In genomic region chr1:26784023-26784871, GRCh38 we compare ENCODE assay signal across 1 cellular context.
TF ChIP-seq lines count a peak whose summit lies in the region.

No MANE protein-coding gene starts in this region.

TF ChIP-seq in HepG2, 621 proteins besides CTCF, POLR2A, EP300 and RAD21 (continued from another document and continues in another):
- no peak for TF ChIP-seq CENPBD1 (CRISPR knock-in tag; IDR thresholded peaks at IDR 0.05; ENCODE audit: borderline replicate concordance, low read depth)
- 0 out of 2 replicates have a peak, but pooled peaks have one; percentile 49 for TF ChIP-seq ARNT2 (CRISPR knock-in tag; IDR thresholded peaks at IDR 0.05; ENCODE audit: low read depth)
- TF ChIP-seq SIN3A (IDR thresholded peaks at IDR 0.05; ENCODE audit: borderline replicate concordance, low read depth, low read length): peak; percentile 74; the same call in 1 of the 2 replicates
- TF ChIP-seq ZNF143 (CRISPR knock-in tag; IDR thresholded peaks at IDR 0.05): no peak
- TF ChIP-seq ZC3H4 (CRISPR knock-in tag; IDR thresholded peaks at IDR 0.05; ENCODE audit: borderline replicate concordance): no peak
- TF ChIP-seq MED1 (CRISPR knock-in tag; IDR thresholded peaks at IDR 0.05): peak; percentile 89
- peak; percentile 98 for TF ChIP-seq NR2F6 (IDR thresholded peaks at IDR 0.05)
- peak; percentile 98 for TF ChIP-seq NR2F6 (CRISPR knock-in tag; IDR thresholded peaks at IDR 0.05)
- 0 out of 2 replicates have a peak, but pooled peaks have one; percentile 28 for TF ChIP-seq POGK (CRISPR knock-in tag; conservative IDR thresholded peaks at IDR 0.05)
- TF ChIP-seq ZFP1 (CRISPR knock-in tag; IDR thresholded peaks at IDR 0.05): no peak
- peak; percentile 90; the same call in 1 of the 2 replicates for TF ChIP-seq THRA (CRISPR knock-in tag; IDR thresholded peaks at IDR 0.05; ENCODE audit: borderline replicate concordance)
- TF ChIP-seq YEATS2 (CRISPR knock-in tag; IDR thresholded peaks at IDR 0.05; ENCODE audit: borderline replicate concordance): peak; percentile 68; the same call in 1 of the 2 replicates
- TF ChIP-seq BATF2 (CRISPR knock-in tag; IDR thresholded peaks at IDR 0.05): no peak
- peak; percentile 23; the same call in 1 of the 2 replicates for TF ChIP-seq ZNF614 (CRISPR knock-in tag; IDR thresholded peaks at IDR 0.05; ENCODE audit: borderline replicate concordance)
- 0 out of 2 replicates have a peak, but pooled peaks have one; percentile 57 for TF ChIP-seq ZSCAN30 (CRISPR knock-in tag; IDR thresholded peaks at IDR 0.05)
- peak; percentile 67 for TF ChIP-seq THAP11 (CRISPR knock-in tag; IDR thresholded peaks at IDR 0.05)
- peak; percentile 85; the same call in 1 of the 2 replicates for TF ChIP-seq HMG20A (CRISPR knock-in tag; IDR thresholded peaks at IDR 0.05; ENCODE audit: borderline replicate concordance)
- no peak for TF ChIP-seq SMYD3 (CRISPR knock-in tag; IDR thresholded peaks at IDR 0.05)
- TF ChIP-seq PPARG (CRISPR knock-in tag; conservative IDR thresholded peaks at IDR 0.05): peak; percentile 95
- 0 out of 2 replicates have a peak, but pooled peaks have one; percentile 5 for TF ChIP-seq SRF (IDR thresholded peaks at IDR 0.05; ENCODE audit: low read depth, low read length)
- TF ChIP-seq ATF7 (IDR thresholded peaks at IDR 0.05): no peak
- peak; percentile 44; the same call in 1 of the 2 replicates for TF ChIP-seq ATF7 (CRISPR knock-in tag; IDR thresholded peaks at IDR 0.05)
- TF ChIP-seq HDAC1 (CRISPR knock-in tag; IDR thresholded peaks at IDR 0.05): peak; percentile 92
- no peak for TF ChIP-seq CBX5 (CRISPR knock-in tag; IDR thresholded peaks at IDR 0.05; ENCODE audit: borderline replicate concordance)
- peak; percentile 92 for TF ChIP-seq KDM6A (CRISPR knock-in tag; IDR thresholded peaks at IDR 0.05; ENCODE audit: low read depth)
- TF ChIP-seq ZBTB26 (CRISPR knock-in tag; IDR thresholded peaks at IDR 0.05; ENCODE audit: borderline replicate concordance): no peak
- peak; percentile 80 for TF ChIP-seq TBX2 (CRISPR knock-in tag; IDR thresholded peaks at IDR 0.05; ENCODE audit: borderline replicate concordance)
- peak; percentile 60; the same call in 1 of the 2 replicates for TF ChIP-seq TBX3 (IDR thresholded peaks at IDR 0.05; ENCODE audit: borderline replicate concordance)
- TF ChIP-seq ZC3H13 (CRISPR knock-in tag; IDR thresholded peaks at IDR 0.05): peak; percentile 85; the same call in 1 of the 2 replicates
- TF ChIP-seq CENPX (CRISPR knock-in tag; IDR thresholded peaks at IDR 0.05): no peak
- peak; percentile 97 for TF ChIP-seq SPEN (CRISPR knock-in tag; IDR thresholded peaks at IDR 0.05; ENCODE audit: low read depth)
- TF ChIP-seq CREB1 (IDR thresholded peaks at IDR 0.05): no peak
- TF ChIP-seq CREB1 (CRISPR knock-in tag; IDR thresholded peaks at IDR 0.05): peak; percentile 90
- peak; percentile 20; the same call in 1 of the 2 replicates for TF ChIP-seq HNF1A (IDR thresholded peaks at IDR 0.05; ENCODE audit: low read depth)
- TF ChIP-seq HNF1A (CRISPR knock-in tag; IDR thresholded peaks at IDR 0.05; ENCODE audit: borderline replicate concordance): no peak; the same call in 1 of the 2 replicates
- peak; percentile 93 for TF ChIP-seq NFIC (IDR thresholded peaks at IDR 0.05; ENCODE audit: low read length)
- no peak for TF ChIP-seq MTERF4 (CRISPR knock-in tag; IDR thresholded peaks at IDR 0.05)
- TF ChIP-seq HOXA3 (CRISPR knock-in tag; IDR thresholded peaks at IDR 0.05): peak; percentile 77; the same call in 1 of the 2 replicates
- TF ChIP-seq IRF2 (CRISPR knock-in tag; IDR thresholded peaks at IDR 0.05): peak; percentile 68
- 0 out of 2 replicates have a peak, but pooled peaks have one; percentile 59 for TF ChIP-seq ZBTB3 (CRISPR knock-in tag; IDR thresholded peaks at IDR 0.05; ENCODE audit: borderline replicate concordance, low read depth)
- peak; percentile 38; the same call in 1 of the 2 replicates for TF ChIP-seq SSRP1 (CRISPR knock-in tag; IDR thresholded peaks at IDR 0.05)
- TF ChIP-seq ZNF788 (CRISPR knock-in tag; IDR thresholded peaks at IDR 0.05; ENCODE audit: borderline replicate concordance): peak; percentile 69; the same call in 1 of the 2 replicates
- no peak for TF ChIP-seq ZNF589 (CRISPR knock-in tag; conservative IDR thresholded peaks at IDR 0.05)
- peak; percentile 54; the same call in 1 of the 2 replicates for TF ChIP-seq TFAP4 (IDR thresholded peaks at IDR 0.05; ENCODE audit: borderline replicate concordance, low read depth)
- no peak for TF ChIP-seq PBX3 (CRISPR knock-in tag; IDR thresholded peaks at IDR 0.05; ENCODE audit: borderline replicate concordance)
- no peak for TF ChIP-seq CEBPZ (IDR thresholded peaks at IDR 0.05; ENCODE audit: low read length)
- TF ChIP-seq THAP8 (CRISPR knock-in tag; IDR thresholded peaks at IDR 0.05; ENCODE audit: borderline replicate concordance): peak; percentile 65; the same call in 1 of the 2 replicates
- TF ChIP-seq GATAD2A (CRISPR knock-in tag; IDR thresholded peaks at IDR 0.05): peak; percentile 83
- peak; percentile 61 for TF ChIP-seq KAT8 (CRISPR knock-in tag; IDR thresholded peaks at IDR 0.05)
- TF ChIP-seq FOXO1 (CRISPR knock-in tag; IDR thresholded peaks at IDR 0.05): peak; percentile 22; the same call in 1 of the 2 replicates
